Comparison of ENCODE assay signal across 20 cellular contexts in the genomic region with DNA sequence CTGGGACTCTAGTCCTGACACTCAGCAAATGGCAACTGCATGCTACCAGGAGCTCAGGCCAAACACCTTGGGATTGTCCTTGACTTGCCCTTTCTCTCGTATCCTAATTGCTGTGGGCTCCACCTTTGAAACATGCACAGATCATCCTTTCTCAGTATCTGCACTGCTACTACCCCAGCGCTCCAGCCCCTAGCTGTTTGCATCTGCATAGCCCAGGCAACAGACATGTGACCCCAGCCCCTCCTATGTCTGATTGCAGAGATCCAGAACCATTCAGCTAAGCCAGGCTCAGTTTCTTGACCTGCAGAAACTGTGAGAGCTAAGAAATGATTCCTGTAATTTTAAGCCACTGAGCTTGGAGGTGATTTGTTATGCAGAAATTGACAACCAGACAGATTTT.
DNase-seq lines count a peak whose midpoint lies in the region; ATAC-seq and TF ChIP-seq lines count a peak whose summit lies in the region.
"Had no signal": no experiment of that assay in that cellular context is flagged by ENCODE, and none has a peak within 500 bp of the region (broad histone marks: within the 10 kb centered on the region; RNA-seq: fewer than 3 reads in every experiment).

No MANE protein-coding gene starts in this region.

- peak; percentile 8 for DNase-seq in Right ventricle myocardium inferior (ENCODE audit: missing footprints)
- no peak for DNase-seq in right cardiac atrium
- no peak for DNase-seq in WTC11 (ENCODE audit: low spot score)
- peak; percentile 31 for DNase-seq in neural progenitor cell (ENCODE audit: low spot score)
- no peak for DNase-seq in activated gamma-delta T cell treated with Interleukin-2 at 50 U/mL for 16 hours
- DNase-seq in stimulated activated naive CD8-positive, alpha-beta T cell treated with anti-CD3 and anti-CD28 coated beads, Interleukin-15, amount 100 ng/mL, for 72 hours = no peak
- DNase-seq in activated CD4-positive, alpha-beta T cell treated with anti-CD3 and anti-CD28 coated beads, Interleukin-2, amount 50 U/mL, for 4 hours = no peak
- DNase-seq: CD4-positive, alpha-beta T cell; DMS153; GDM1; MM.1S; NCI-H1105; NCI-H1694; NCI-H2081 treated with DMSO at 0.1 percent for 48 hours; NCI-H2227 treated with DMSO at 0.1 percent for 48 hours; NCI-H510A treated with DMSO at 0.1 percent for 48 hours; NCI-H774; RPMI8226 had no signal

- H3K4me3 ChIP-seq in right cardiac atrium (ENCODE audit: low read length) = no peak overlapping the region
- no peak overlapping the region for H3K4me3 ChIP-seq in neural progenitor cell
- H3K4me3 ChIP-seq: HAP-1 had no signal

- H3K4me1 ChIP-seq in right cardiac atrium (ENCODE audit: control insufficient read depth, insufficient read depth, low read length) (no peaks in the 10 kb centered on the region), neural progenitor cell (peaks cover 29% of the 10 kb centered on the region)
- H3K4me1 ChIP-seq: HAP-1 had no signal

- H3K36me3 Mint-ChIP-seq in WTC11 (no peaks in the 10 kb centered on the region), neural progenitor cell (no peaks in the 10 kb centered on the region)

- no peaks in the 10 kb centered on the region for H4K20me1 ChIP-seq in neural progenitor cell (ENCODE audit: low read depth)

- intact Hi-C loops in Right ventricle myocardium inferior (cut with DNase I) (no loop called here), right cardiac atrium (cut with DNase I) (no loop called here)

- no peak overlapping the region for H3K9ac ChIP-seq in neural progenitor cell

- H3K4me2 ChIP-seq in neural progenitor cell = no peak overlapping the region

- H3K27me3 ChIP-seq in right cardiac atrium (ENCODE audit: control insufficient read depth, insufficient read depth) (no peaks in the 10 kb centered on the region), neural progenitor cell (no peaks in the 10 kb centered on the region)

- no peaks in the 10 kb centered on the region for H3K9me3 Mint-ChIP-seq in WTC11
- H3K9me3 Mint-ChIP-seq in neural progenitor cell = no peaks in the 10 kb centered on the region
- H3K9me3 Mint-ChIP-seq in stimulated activated naive CD8-positive, alpha-beta T cell treated with anti-CD3 and anti-CD28 coated beads, Interleukin-15, amount 100 ng/mL, for 72 hours = no peaks in the 10 kb centered on the region
- H3K9me3 Mint-ChIP-seq: CD4-positive, alpha-beta T cell had no signal

- no peaks in the 10 kb centered on the region for H3K36me3 ChIP-seq in neural progenitor cell
- H3K36me3 ChIP-seq: HAP-1 had no signal

- no peak for ATAC-seq in Right ventricle myocardium inferior
- no peak for ATAC-seq in right cardiac atrium
- peak; percentile 61 for ATAC-seq in WTC11
- no peak for ATAC-seq in stimulated activated naive CD8-positive, alpha-beta T cell treated with anti-CD3 and anti-CD28 coated beads, Interleukin-15, amount 100 ng/mL, for 72 hours

- no peak for TF ChIP-seq CTCF in WTC11 (IDR thresholded peaks at IDR 0.05)
- TF ChIP-seq CTCF in neural progenitor cell (IDR thresholded peaks at IDR 0.05) = no peak

- no peaks in the 10 kb centered on the region for H3K27me3 Mint-ChIP-seq in WTC11 (ENCODE audit: low read depth)
- peaks cover 8% of the 10 kb centered on the region for H3K27me3 Mint-ChIP-seq in neural progenitor cell (ENCODE audit: insufficient read depth, low read depth)
- peaks cover 10% of the 10 kb centered on the region for H3K27me3 Mint-ChIP-seq in stimulated activated naive CD8-positive, alpha-beta T cell treated with anti-CD3 and anti-CD28 coated beads, Interleukin-15, amount 100 ng/mL, for 72 hours

- H3K79me2 ChIP-seq in neural progenitor cell (ENCODE audit: low read depth) = no peaks in the 10 kb centered on the region

- no peak overlapping the region for H2AFZ ChIP-seq in neural progenitor cell (replicated peaks)

- H3K9me3 ChIP-seq in right cardiac atrium (ENCODE audit: control insufficient read depth, low read length) (no peaks in the 10 kb centered on the region), neural progenitor cell (ENCODE audit: low read depth) (no peaks in the 10 kb centered on the region)
- H3K9me3 ChIP-seq: HAP-1 had no signal

- 79% methylated on average over 2 of the region's 2 CpGs for WGBS in right cardiac atrium

- H3K27ac Mint-ChIP-seq in WTC11 (no peak overlapping the region), neural progenitor cell (peak overlapping the region; percentile 67)
- H3K27ac Mint-ChIP-seq in stimulated activated naive CD8-positive, alpha-beta T cell treated with anti-CD3 and anti-CD28 coated beads, Interleukin-15, amount 100 ng/mL, for 72 hours = no peak overlapping the region
- H3K27ac Mint-ChIP-seq: B cell; CD4-positive, alpha-beta T cell had no signal

- H3K4me1 Mint-ChIP-seq in WTC11 = peaks cover 46% of the 10 kb centered on the region
- H3K4me1 Mint-ChIP-seq in neural progenitor cell = peaks cover 41% of the 10 kb centered on the region
- H3K4me1 Mint-ChIP-seq in stimulated activated naive CD8-positive, alpha-beta T cell treated with anti-CD3 and anti-CD28 coated beads, Interleukin-15, amount 100 ng/mL, for 72 hours = no peaks in the 10 kb centered on the region
- H3K4me1 Mint-ChIP-seq: B cell had no signal

- H3K4me3 Mint-ChIP-seq in WTC11 (no peak overlapping the region), neural progenitor cell (no peak overlapping the region)
- no peak overlapping the region for H3K4me3 Mint-ChIP-seq in stimulated activated naive CD8-positive, alpha-beta T cell treated with anti-CD3 and anti-CD28 coated beads, Interleukin-15, amount 100 ng/mL, for 72 hours
- H3K4me3 Mint-ChIP-seq: B cell; CD4-positive, alpha-beta T cell had no signal

- POLR2A ChIA-PET in WTC11 (lab: Charles Lee) = no interaction called here

- no peaks in the 10 kb centered on the region for H3F3A ChIP-seq in neural progenitor cell (ENCODE audit: low read depth)

- H3K27ac ChIP-seq in right cardiac atrium (ENCODE audit: low read length) (no peak overlapping the region), neural progenitor cell (no peak overlapping the region)

- CTCF ChIA-PET in WTC11 (lab: Charles Lee) = interaction anchor here (1.0 to 5.2 kb wide), 4 partner anchors 10 to 111 kb away, joined by 3 to 46 read pairs (median 4); no protein-coding TSS in a partner anchor

TF ChIP-seq in WTC11, 78 proteins besides CTCF, POLR2A, EP300 and RAD21:
- TF ChIP-seq ZBTB21 (CRISPR knock-in tag; IDR thresholded peaks at IDR 0.05; ENCODE audit: borderline replicate concordance) (no peak), USF1 (CRISPR knock-in tag; IDR thresholded peaks at IDR 0.05) (peak; percentile 74; the same call in 1 of the 2 replicates), SMAD3 (CRISPR knock-in tag; IDR thresholded peaks at IDR 0.05; ENCODE audit: borderline replicate concordance) (no peak), ATF1 (CRISPR knock-in tag; IDR thresholded peaks at IDR 0.05) (no peak), ZNF512 (CRISPR knock-in tag; IDR thresholded peaks at IDR 0.05; ENCODE audit: borderline replicate concordance) (no peak)
- TF ChIP-seq, protein P1, sequence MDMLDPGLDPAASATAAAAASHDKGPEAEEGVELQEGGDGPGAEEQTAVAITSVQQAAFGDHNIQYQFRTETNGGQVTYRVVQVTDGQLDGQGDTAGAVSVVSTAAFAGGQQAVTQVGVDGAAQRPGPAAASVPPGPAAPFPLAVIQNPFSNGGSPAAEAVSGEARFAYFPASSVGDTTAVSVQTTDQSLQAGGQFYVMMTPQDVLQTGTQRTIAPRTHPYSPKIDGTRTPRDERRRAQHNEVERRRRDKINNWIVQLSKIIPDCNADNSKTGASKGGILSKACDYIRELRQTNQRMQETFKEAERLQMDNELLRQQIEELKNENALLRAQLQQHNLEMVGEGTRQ (CRISPR knock-in tag; IDR thresholded peaks at IDR 0.05) = peak; percentile 77

Comparison
In these comparisons a context has a peak if more than half of its experiments do, and no peak if none do; other contexts are left out.
1. DNase-seq: peak in Right ventricle myocardium inferior (single experiment) and neural progenitor cell (single experiment); none in right cardiac atrium (0 of 3), WTC11 (single experiment), activated gamma-delta T cell treated with Interleukin-2 at 50 U/mL for 16 hours (single experiment), stimulated activated naive CD8-positive, alpha-beta T cell treated with anti-CD3 and anti-CD28 coated beads, Interleukin-15, amount 100 ng/mL, for 72 hours (0 of 2) and activated CD4-positive, alpha-beta T cell treated with anti-CD3 and anti-CD28 coated beads, Interleukin-2, amount 50 U/mL, for 4 hours (0 of 2).